Comparison of ENCODE assay signal across 1 cellular context in the genomic region with DNA sequence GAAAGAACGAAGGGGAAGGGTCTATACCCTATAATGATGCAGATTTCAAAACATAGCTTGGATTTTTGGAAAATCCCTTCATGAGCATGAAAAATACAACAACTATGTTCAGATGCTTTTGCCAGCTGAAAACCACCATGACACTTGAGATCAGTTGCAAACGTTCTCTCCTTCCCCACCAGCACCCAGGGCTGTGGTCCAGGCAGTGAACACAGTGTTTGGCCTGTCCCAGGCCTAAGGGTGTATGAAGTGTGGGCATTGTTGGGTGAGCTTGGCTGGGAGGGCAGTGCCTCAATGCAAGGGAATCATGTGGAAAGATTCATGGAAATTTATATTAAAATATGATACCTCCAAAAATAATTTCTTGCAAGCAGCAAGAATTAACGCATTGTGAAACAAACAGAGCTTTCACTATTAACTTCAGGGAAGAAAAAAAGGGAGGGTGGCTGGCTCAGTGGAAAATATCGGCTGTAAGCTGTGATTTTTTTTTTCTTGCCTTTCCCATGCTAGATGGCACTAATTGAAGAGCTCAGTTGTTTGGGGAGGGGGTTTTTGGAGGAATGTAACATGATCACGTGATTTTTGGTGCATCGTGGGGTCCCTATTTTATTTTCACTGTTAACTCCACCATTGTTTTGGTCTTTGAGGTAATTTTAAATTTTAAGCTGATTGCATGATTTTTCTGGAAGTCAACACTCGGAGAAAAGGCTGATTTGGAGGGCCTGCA.
TF ChIP-seq lines count a peak whose summit lies in the region.

No MANE protein-coding gene starts in this region.

TF ChIP-seq in GM23338, 12 proteins besides CTCF, POLR2A, EP300 and RAD21 (continued from another document):
- TF ChIP-seq, protein P1, sequence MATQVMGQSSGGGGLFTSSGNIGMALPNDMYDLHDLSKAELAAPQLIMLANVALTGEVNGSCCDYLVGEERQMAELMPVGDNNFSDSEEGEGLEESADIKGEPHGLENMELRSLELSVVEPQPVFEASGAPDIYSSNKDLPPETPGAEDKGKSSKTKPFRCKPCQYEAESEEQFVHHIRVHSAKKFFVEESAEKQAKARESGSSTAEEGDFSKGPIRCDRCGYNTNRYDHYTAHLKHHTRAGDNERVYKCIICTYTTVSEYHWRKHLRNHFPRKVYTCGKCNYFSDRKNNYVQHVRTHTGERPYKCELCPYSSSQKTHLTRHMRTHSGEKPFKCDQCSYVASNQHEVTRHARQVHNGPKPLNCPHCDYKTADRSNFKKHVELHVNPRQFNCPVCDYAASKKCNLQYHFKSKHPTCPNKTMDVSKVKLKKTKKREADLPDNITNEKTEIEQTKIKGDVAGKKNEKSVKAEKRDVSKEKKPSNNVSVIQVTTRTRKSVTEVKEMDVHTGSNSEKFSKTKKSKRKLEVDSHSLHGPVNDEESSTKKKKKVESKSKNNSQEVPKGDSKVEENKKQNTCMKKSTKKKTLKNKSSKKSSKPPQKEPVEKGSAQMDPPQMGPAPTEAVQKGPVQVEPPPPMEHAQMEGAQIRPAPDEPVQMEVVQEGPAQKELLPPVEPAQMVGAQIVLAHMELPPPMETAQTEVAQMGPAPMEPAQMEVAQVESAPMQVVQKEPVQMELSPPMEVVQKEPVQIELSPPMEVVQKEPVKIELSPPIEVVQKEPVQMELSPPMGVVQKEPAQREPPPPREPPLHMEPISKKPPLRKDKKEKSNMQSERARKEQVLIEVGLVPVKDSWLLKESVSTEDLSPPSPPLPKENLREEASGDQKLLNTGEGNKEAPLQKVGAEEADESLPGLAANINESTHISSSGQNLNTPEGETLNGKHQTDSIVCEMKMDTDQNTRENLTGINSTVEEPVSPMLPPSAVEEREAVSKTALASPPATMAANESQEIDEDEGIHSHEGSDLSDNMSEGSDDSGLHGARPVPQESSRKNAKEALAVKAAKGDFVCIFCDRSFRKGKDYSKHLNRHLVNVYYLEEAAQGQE (IDR thresholded peaks at IDR 0.05; ENCODE audit: unreplicated experiment) = no peak
- TF ChIP-seq POLR2AphosphoS5 (IDR thresholded peaks at IDR 0.05; ENCODE audit: low read depth) (no peak), EZH2phosphoT487 (IDR thresholded peaks at IDR 0.05; ENCODE audit: unreplicated experiment) (no peak), STAT1 (IDR thresholded peaks at IDR 0.05; ENCODE audit: unreplicated experiment) (no peak), CREB1 (CRISPR knock-in tag; IDR thresholded peaks at IDR 0.05; ENCODE audit: low read depth) (no peak)
- TF ChIP-seq, protein P2, sequence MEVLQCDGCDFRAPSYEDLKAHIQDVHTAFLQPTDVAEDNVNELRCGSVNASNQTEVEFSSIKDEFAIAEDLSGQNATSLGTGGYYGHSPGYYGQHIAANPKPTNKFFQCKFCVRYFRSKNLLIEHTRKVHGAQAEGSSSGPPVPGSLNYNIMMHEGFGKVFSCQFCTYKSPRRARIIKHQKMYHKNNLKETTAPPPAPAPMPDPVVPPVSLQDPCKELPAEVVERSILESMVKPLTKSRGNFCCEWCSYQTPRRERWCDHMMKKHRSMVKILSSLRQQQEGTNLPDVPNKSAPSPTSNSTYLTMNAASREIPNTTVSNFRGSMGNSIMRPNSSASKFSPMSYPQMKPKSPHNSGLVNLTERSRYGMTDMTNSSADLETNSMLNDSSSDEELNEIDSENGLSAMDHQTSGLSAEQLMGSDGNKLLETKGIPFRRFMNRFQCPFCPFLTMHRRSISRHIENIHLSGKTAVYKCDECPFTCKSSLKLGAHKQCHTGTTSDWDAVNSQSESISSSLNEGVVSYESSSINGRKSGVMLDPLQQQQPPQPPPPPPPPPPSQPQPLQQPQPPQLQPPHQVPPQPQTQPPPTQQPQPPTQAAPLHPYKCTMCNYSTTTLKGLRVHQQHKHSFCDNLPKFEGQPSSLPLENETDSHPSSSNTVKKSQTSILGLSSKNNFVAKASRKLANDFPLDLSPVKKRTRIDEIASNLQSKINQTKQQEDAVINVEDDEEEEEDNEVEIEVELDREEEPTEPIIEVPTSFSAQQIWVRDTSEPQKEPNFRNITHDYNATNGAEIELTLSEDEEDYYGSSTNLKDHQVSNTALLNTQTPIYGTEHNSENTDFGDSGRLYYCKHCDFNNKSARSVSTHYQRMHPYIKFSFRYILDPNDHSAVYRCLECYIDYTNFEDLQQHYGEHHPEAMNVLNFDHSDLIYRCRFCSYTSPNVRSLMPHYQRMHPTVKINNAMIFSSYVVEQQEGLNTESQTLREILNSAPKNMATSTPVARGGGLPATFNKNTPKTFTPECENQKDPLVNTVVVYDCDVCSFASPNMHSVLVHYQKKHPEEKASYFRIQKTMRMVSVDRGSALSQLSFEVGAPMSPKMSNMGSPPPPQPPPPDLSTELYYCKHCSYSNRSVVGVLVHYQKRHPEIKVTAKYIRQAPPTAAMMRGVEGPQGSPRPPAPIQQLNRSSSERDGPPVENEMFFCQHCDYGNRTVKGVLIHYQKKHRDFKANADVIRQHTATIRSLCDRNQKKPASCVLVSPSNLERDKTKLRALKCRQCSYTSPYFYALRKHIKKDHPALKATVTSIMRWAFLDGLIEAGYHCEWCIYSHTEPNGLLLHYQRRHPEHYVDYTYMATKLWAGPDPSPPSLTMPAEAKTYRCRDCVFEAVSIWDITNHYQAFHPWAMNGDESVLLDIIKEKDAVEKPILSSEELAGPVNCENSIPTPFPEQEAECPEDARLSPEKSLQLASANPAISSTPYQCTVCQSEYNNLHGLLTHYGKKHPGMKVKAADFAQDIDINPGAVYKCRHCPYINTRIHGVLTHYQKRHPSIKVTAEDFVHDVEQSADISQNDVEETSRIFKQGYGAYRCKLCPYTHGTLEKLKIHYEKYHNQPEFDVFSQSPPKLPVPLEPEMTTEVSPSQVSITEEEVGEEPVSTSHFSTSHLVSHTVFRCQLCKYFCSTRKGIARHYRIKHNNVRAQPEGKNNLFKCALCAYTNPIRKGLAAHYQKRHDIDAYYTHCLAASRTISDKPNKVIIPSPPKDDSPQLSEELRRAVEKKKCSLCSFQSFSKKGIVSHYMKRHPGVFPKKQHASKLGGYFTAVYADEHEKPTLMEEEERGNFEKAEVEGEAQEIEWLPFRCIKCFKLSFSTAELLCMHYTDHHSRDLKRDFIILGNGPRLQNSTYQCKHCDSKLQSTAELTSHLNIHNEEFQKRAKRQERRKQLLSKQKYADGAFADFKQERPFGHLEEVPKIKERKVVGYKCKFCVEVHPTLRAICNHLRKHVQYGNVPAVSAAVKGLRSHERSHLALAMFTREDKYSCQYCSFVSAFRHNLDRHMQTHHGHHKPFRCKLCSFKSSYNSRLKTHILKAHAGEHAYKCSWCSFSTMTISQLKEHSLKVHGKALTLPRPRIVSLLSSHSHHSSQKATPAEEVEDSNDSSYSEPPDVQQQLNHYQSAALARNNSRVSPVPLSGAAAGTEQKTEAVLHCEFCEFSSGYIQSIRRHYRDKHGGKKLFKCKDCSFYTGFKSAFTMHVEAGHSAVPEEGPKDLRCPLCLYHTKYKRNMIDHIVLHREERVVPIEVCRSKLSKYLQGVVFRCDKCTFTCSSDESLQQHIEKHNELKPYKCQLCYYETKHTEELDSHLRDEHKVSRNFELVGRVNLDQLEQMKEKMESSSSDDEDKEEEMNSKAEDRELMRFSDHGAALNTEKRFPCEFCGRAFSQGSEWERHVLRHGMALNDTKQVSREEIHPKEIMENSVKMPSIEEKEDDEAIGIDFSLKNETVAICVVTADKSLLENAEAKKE (CRISPR knock-in tag; IDR thresholded peaks at IDR 0.05) = no peak
- TF ChIP-seq, protein P3, sequence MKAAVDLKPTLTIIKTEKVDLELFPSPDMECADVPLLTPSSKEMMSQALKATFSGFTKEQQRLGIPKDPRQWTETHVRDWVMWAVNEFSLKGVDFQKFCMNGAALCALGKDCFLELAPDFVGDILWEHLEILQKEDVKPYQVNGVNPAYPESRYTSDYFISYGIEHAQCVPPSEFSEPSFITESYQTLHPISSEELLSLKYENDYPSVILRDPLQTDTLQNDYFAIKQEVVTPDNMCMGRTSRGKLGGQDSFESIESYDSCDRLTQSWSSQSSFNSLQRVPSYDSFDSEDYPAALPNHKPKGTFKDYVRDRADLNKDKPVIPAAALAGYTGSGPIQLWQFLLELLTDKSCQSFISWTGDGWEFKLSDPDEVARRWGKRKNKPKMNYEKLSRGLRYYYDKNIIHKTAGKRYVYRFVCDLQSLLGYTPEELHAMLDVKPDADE (IDR thresholded peaks at IDR 0.05) = no peak
